Comparison of ENCODE assay signal across 14 cellular contexts in the genomic region with DNA sequence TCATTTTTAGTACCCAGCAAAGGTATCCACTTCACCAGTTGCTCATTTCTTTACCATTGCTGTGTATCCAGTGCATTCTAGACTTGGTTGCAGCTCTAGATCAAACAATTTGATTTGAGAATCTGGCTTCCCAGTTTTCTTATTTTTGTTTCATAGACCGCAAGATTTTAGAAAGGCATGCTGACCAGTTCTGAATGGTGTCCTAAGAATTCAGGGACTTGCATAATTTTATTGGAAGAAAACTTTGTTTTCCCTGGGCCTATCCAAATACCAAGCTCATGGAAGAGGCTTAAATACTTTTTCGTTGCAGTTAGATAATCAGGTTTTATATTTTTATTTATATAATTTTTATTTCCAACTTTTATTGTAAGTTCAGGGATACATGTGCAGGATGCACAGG. TPM values are rescaled to one million over a fixed set of nuclear protein-coding genes. Genes with fewer than 3 reads are reported as not detected.
A peak's percentile ranks its signal among the peaks of the same experiment; 100 is the strongest.
DNase-seq lines count a peak whose midpoint lies in the region; ATAC-seq and TF ChIP-seq lines count a peak whose summit lies in the region.
"Had no signal": no experiment of that assay in that cellular context is flagged by ENCODE, and none has a peak within 500 bp of the region (broad histone marks: within the 10 kb centered on the region; RNA-seq: fewer than 3 reads in every experiment).

No MANE protein-coding gene starts in this region.

- no peak overlapping the region for H2AFZ ChIP-seq in GM23248
- H2AFZ ChIP-seq in osteoblast (ENCODE audit: low read length): no peak overlapping the region

- peaks cover 4% of the 10 kb centered on the region; the same call in 1 of the 2 replicates for H3K9me2 ChIP-seq in GM23248 (ENCODE audit: insufficient read depth)

- no peaks in the 10 kb centered on the region for H3K9me3 Mint-ChIP-seq in stimulated activated effector memory CD8-positive, alpha-beta T cell treated with anti-CD3 and anti-CD28 coated beads, Interleukin-12 subunit alpha, Interleukin-12 subunit beta, amount 100 ng/mL, for 72 hours

- ATAC-seq in stimulated activated effector memory CD8-positive, alpha-beta T cell treated with anti-CD3 and anti-CD28 coated beads, Interleukin-12 subunit alpha, Interleukin-12 subunit beta, amount 100 ng/mL, for 72 hours: no peak
- ATAC-seq in HG02610 (IDR thresholded peaks at IDR 0.05; ENCODE audit: unreplicated experiment): no peak
- ATAC-seq: A549, GM12878, HCT116 had no signal

- no peak overlapping the region for H3K4me3 Mint-ChIP-seq in stimulated activated effector memory CD8-positive, alpha-beta T cell treated with anti-CD3 and anti-CD28 coated beads, Interleukin-12 subunit alpha, Interleukin-12 subunit beta, amount 100 ng/mL, for 72 hours
- H3K4me3 Mint-ChIP-seq: CD4-positive, CD25-positive, alpha-beta regulatory T cell had no signal

- H4K20me1 ChIP-seq in GM23248 (ENCODE audit: insufficient read depth) (0 out of 2 replicates have a peak, but pooled peaks cover 4% of the 10 kb centered on the region), osteoblast (ENCODE audit: insufficient read depth, low read length) (peaks cover 33% of the 10 kb centered on the region)
- H4K20me1 ChIP-seq: BLaER1 treated with 17β-estradiol and CSF1 and Interleukin-3, amounts not matched to agents 10 nM and 100 nM had no signal

- H3K4me2 ChIP-seq in GM23248 (ENCODE audit: unreplicated experiment) (peak overlapping the region; percentile 17), osteoblast (ENCODE audit: insufficient read depth, low read length) (peak overlapping the region; percentile 35)
- H3K4me2 ChIP-seq: A549 had no signal

- H3K4me1 ChIP-seq in GM23248 (ENCODE audit: insufficient read depth) (peaks cover 69% of the 10 kb centered on the region), osteoblast (ENCODE audit: insufficient read depth, low read length) (peaks cover 62% of the 10 kb centered on the region)

- H3K9ac ChIP-seq in GM23248: no peak overlapping the region
- H3K9ac ChIP-seq: BLaER1 treated with 17β-estradiol and CSF1 and Interleukin-3, amounts not matched to agents 10 nM and 100 nM had no signal

- H3F3A ChIP-seq in GM23248 (ENCODE audit: insufficient read depth): peaks cover 43% of the 10 kb centered on the region

- H3K27me3 ChIP-seq in GM23248 (replicated peaks; ENCODE audit: insufficient read depth) (no peaks in the 10 kb centered on the region), osteoblast (ENCODE audit: insufficient read depth, low read length) (no peaks in the 10 kb centered on the region)
- H3K27me3 ChIP-seq: BLaER1 treated with 17β-estradiol and CSF1 and Interleukin-3, amounts not matched to agents 10 nM and 100 nM had no signal

- no peak for TF ChIP-seq CTCF in osteoblast (IDR thresholded peaks at IDR 0.05; ENCODE audit: extremely low read depth, low read depth, low read length)

- 7 to 23% methylated on average over 2 of the region's 2 CpGs for WGBS in GM23248 (ENCODE audit: low coverage in 1 of 2, low lambda C conversion rate in 2 of 2, missing lambda C conversion rate in 2 of 2), 2 experiments

- no peaks in the 10 kb centered on the region for H3K36me3 Mint-ChIP-seq in stimulated activated effector memory CD8-positive, alpha-beta T cell treated with anti-CD3 and anti-CD28 coated beads, Interleukin-12 subunit alpha, Interleukin-12 subunit beta, amount 100 ng/mL, for 72 hours
- H3K36me3 Mint-ChIP-seq: CD4-positive, CD25-positive, alpha-beta regulatory T cell had no signal

- peaks cover 99% of the 10 kb centered on the region for H3K79me2 ChIP-seq in GM23248 (ENCODE audit: insufficient read depth)
- peaks cover 95% of the 10 kb centered on the region for H3K79me2 ChIP-seq in osteoblast (ENCODE audit: insufficient read depth, low read length)

- no peaks in the 10 kb centered on the region for H3K4me1 Mint-ChIP-seq in stimulated activated effector memory CD8-positive, alpha-beta T cell treated with anti-CD3 and anti-CD28 coated beads, Interleukin-12 subunit alpha, Interleukin-12 subunit beta, amount 100 ng/mL, for 72 hours
- H3K4me1 Mint-ChIP-seq: CD4-positive, CD25-positive, alpha-beta regulatory T cell had no signal

- in situ Hi-C loops in GM23248 (cut with MboI): no loop called here

- no peaks in the 10 kb centered on the region for H3K36me3 ChIP-seq in GM23248 (ENCODE audit: low read depth)
- H3K36me3 ChIP-seq in osteoblast (ENCODE audit: insufficient read depth, low read length): peaks cover 7% of the 10 kb centered on the region
- H3K36me3 ChIP-seq: BLaER1 treated with 17β-estradiol and CSF1 and Interleukin-3, amounts not matched to agents 10 nM and 100 nM had no signal

- no peak overlapping the region for H3K27ac Mint-ChIP-seq in stimulated activated effector memory CD8-positive, alpha-beta T cell treated with anti-CD3 and anti-CD28 coated beads, Interleukin-12 subunit alpha, Interleukin-12 subunit beta, amount 100 ng/mL, for 72 hours
- H3K27ac Mint-ChIP-seq: CD4-positive, CD25-positive, alpha-beta regulatory T cell had no signal

- H3K27ac ChIP-seq in GM23248 (peak overlapping the region; percentile 71), osteoblast (ENCODE audit: low read depth, low read length) (peak overlapping the region; percentile 37)
- H3K27ac ChIP-seq: A549; BLaER1 treated with 17β-estradiol and CSF1 and Interleukin-3, amounts not matched to agents 10 nM and 100 nM; HL-60 had no signal

- H3K4me3 ChIP-seq in GM23248 (no peak overlapping the region), osteoblast (ENCODE audit: insufficient read depth, low read length) (no peak overlapping the region)
- H3K4me3 ChIP-seq: A549; BLaER1 treated with 17β-estradiol and CSF1 and Interleukin-3, amounts not matched to agents 10 nM and 100 nM; GM12878 had no signal

- H3K9me3 ChIP-seq in GM23248 (ENCODE audit: low read depth): no peaks in the 10 kb centered on the region
- H3K9me3 ChIP-seq in osteoblast (ENCODE audit: low read depth, low read length): no peaks in the 10 kb centered on the region

- peak; percentile 72 for DNase-seq in GM23248
- peak; percentile 62 for DNase-seq in fibroblast of gingiva (ENCODE audit: low read depth)
- DNase-seq in osteoblast (ENCODE audit: insufficient read length, low spot score, missing footprints): no peak
- no peak for DNase-seq in ureter (ENCODE audit: low spot score)
- no peak for DNase-seq in stimulated activated effector memory CD8-positive, alpha-beta T cell treated with anti-CD3 and anti-CD28 coated beads, Interleukin-12 subunit alpha, Interleukin-12 subunit beta, amount 100 ng/mL, for 72 hours (ENCODE audit: low spot score in 2 of 2)
- DNase-seq: CD4-positive, CD25-positive, alpha-beta regulatory T cell; DMS 273 treated with DMSO at 0.1 percent for 48 hours had no signal

RNA-seq across cellular contexts. Expression of a gene that starts 58.3 kb away (rescaled TPM):
- total RNA-seq in GM23248 (2014; rRNA removed; shearing (Covaris generic)): 80.5 and 86.8 TPM in 2 replicates
- polyA plus RNA-seq in GM23248 (2016; fragmentation: Nextera tagmentation; extraction: Ambion mirVana): 95.8 and 97.0 TPM in 2 replicates
- total RNA-seq in osteoblast: 210 and 254 TPM in 2 replicates
- total RNA-seq in ureter: 13.5 TPM
- total RNA-seq: G401 had no signal
- polyA plus RNA-seq: CD4-positive, CD25-positive, alpha-beta regulatory T cell had no signal

Comparison
In these comparisons a context has a peak if more than half of its experiments do, and no peak if none do; other contexts are left out.
1. DNase-seq: peak in GM23248 (single experiment) and fibroblast of gingiva (single experiment); none in osteoblast (single experiment), ureter (single experiment) and stimulated activated effector memory CD8-positive, alpha-beta T cell treated with anti-CD3 and anti-CD28 coated beads, Interleukin-12 subunit alpha, Interleukin-12 subunit beta, amount 100 ng/mL, for 72 hours (0 of 2).